ENCODE assay signal across 19 cellular contexts in the genomic region with DNA sequence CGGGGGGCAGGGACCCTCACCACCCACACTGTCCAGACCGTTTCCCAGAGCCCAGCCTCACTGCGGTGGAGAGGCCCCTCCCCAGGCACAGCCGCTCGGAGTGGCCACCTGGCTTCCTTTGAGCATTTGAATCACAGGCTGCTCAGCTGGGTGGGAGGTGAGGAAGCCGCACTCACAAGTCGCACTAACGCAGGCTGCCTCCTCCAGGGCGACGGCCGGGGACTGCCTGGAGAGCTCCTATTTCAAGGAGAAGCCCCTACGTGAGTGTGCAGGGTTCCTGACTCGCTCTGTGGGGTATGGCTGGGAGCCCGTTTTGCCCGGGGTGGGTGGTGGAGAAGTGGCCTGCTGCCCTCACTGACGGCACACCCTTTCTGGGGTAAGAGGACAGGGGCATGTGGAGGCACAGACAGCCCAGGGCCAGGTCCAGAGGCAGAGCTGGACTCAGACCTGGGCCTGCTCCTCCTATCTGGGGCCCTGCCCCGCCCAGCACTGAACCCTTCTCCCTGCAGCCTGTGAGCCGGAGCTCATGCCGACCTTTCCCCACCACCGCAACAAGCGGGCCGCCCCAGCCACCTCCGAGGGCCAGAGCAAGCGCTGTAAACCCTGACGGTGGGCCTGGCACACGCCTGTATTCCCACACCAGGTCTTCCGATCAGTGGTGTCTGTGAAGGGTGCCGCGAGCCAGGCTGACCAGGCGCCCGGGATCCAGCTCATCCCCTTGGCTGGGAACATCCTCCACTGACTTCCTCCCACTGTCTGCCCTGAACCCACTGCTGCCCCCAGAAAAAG. TPM values are rescaled to one million over a fixed set of nuclear protein-coding genes. Genes with fewer than 3 reads are reported as not detected.
DNase-seq lines count a peak whose midpoint lies in the region; ATAC-seq and TF ChIP-seq lines count a peak whose summit lies in the region.
"Had no signal": no experiment of that assay in that cellular context is flagged by ENCODE, and none has a peak within 500 bp of the region (broad histone marks: within the 10 kb centered on the region; RNA-seq: fewer than 3 reads in every experiment).

No MANE protein-coding gene starts in this region.

- WGBS in mesendoderm (ENCODE audit: extremely low coverage, insufficient coverage, low lambda C conversion rate), result no CpG with 5 or more reads among the region's 31 CpGs

- peak; percentile 71 for DNase-seq in cardiac septum (ENCODE audit: low spot score)
- DNase-seq in left ventricle myocardium superior, result no peak
- peak; percentile 58 for DNase-seq in islet precursor cell
- DNase-seq in stimulated activated naive CD8-positive, alpha-beta T cell treated with anti-CD3 and anti-CD28 coated beads, Interleukin-15, Interleukin-2, amounts not matched to agents 100 U/mL and 50 U/mL, for 24 hours, result peak; percentile 4
- DNase-seq in mesendoderm, result no peak
- DNase-seq in medulla oblongata (ENCODE audit: extremely low spot score), result no peak
- DNase-seq: activated CD4-positive, alpha-beta T cell treated with anti-CD3 and anti-CD28 coated beads, Interleukin-2, amount 50 U/mL, for 48 hours; activated T-cell treated with anti-CD3 and anti-CD28 coated beads, Interleukin-2, amount 50 U/mL, for 4 hours; esophagus squamous epithelium; NCI-H1092 treated with DMSO at 0.1 percent for 48 hours; NCI-H2171; SW 1271; upper lobe of right lung had no signal

- intact Hi-C loops in cardiac septum (cut with DNase I) (no loop called here), left ventricle myocardium superior (cut with micrococcal nuclease) (no loop called here)

- H2BK5ac ChIP-seq in mesendoderm (ENCODE audit: low read length), result no peak overlapping the region

- H3K36me3 ChIP-seq in mesendoderm (ENCODE audit: control insufficient read depth, insufficient read depth, low read length), result peaks cover 9% of the 10 kb centered on the region

- no peaks in the 10 kb centered on the region for H3K79me1 ChIP-seq in mesendoderm (ENCODE audit: low read length)

- H4K5ac ChIP-seq in mesendoderm (ENCODE audit: low read length), result no peak overlapping the region

- no peak overlapping the region for H4K8ac ChIP-seq in mesendoderm (ENCODE audit: low read depth, low read length)

- H3K4me3 ChIP-seq in mesendoderm (ENCODE audit: low read length), result no peak overlapping the region
- H3K4me3 ChIP-seq: esophagus squamous epithelium, right atrium auricular region, upper lobe of right lung had no signal

- no peak overlapping the region for H3K56ac ChIP-seq in mesendoderm (ENCODE audit: low read length)

- ATAC-seq in left ventricle myocardium superior, result no peak
- ATAC-seq in SK-N-SH treated with all-trans-retinoic acid at 6 μM for 48 hours, result no peak
- no peak for ATAC-seq in stimulated activated naive CD8-positive, alpha-beta T cell treated with anti-CD3 and anti-CD28 coated beads, Interleukin-15, Interleukin-2, amounts not matched to agents 100 U/mL and 50 U/mL, for 24 hours
- ATAC-seq in GM18861 (IDR thresholded peaks at IDR 0.05; ENCODE audit: unreplicated experiment), result no peak
- ATAC-seq: activated naive CD4-positive, alpha-beta T cell treated with anti-CD3 and anti-CD28 coated beads, Interleukin-2, amount 50 U/mL, for 72 hours; activated T-cell treated with anti-CD3 and anti-CD28 coated beads, Interleukin-2, amount 50 U/mL, for 4 hours; upper lobe of right lung had no signal

- H3K4me2 ChIP-seq in mesendoderm (ENCODE audit: low read length), result no peak overlapping the region
- H3K4me2 ChIP-seq: KMS-11 had no signal

- H3K27me3 ChIP-seq in mesendoderm (ENCODE audit: insufficient read depth, low read length, poor library complexity), result no peaks in the 10 kb centered on the region
- H3K27me3 ChIP-seq: esophagus squamous epithelium, neutrophil, right atrium auricular region, upper lobe of right lung had no signal

- H3K27ac ChIP-seq in mesendoderm (ENCODE audit: low read depth, low read length), result no peak overlapping the region
- H3K27ac ChIP-seq: KMS-11, neutrophil, right atrium auricular region, upper lobe of right lung had no signal

- no peak overlapping the region for H2AK5ac ChIP-seq in mesendoderm (ENCODE audit: low read length)

- H3K79me2 ChIP-seq in mesendoderm (ENCODE audit: control insufficient read depth, insufficient read depth, low read length), result no peaks in the 10 kb centered on the region

- H2BK15ac ChIP-seq in mesendoderm (replicated peaks; ENCODE audit: low read depth), result no peak overlapping the region

- H3K4me1 ChIP-seq in mesendoderm (ENCODE audit: control insufficient read depth, low read depth, low read length), result peaks cover 3% of the 10 kb centered on the region

- H3K9ac ChIP-seq in mesendoderm (ENCODE audit: low read length), result no peak overlapping the region
- H3K9ac ChIP-seq: KMS-11 had no signal

- H2BK120ac ChIP-seq in mesendoderm (ENCODE audit: low read depth, low read length), result no peak overlapping the region

- H3K4ac ChIP-seq in mesendoderm (ENCODE audit: low read depth, low read length), result no peak overlapping the region

- no peak overlapping the region for H3K23ac ChIP-seq in mesendoderm (ENCODE audit: low read length)

- H3K18ac ChIP-seq in mesendoderm (ENCODE audit: low read length), result no peak overlapping the region

TF ChIP-seq in SK-N-SH treated with all-trans-retinoic acid at 6 μM for 48 hours, 23 proteins besides CTCF, POLR2A, EP300 and RAD21:
- TF ChIP-seq, protein P1, sequence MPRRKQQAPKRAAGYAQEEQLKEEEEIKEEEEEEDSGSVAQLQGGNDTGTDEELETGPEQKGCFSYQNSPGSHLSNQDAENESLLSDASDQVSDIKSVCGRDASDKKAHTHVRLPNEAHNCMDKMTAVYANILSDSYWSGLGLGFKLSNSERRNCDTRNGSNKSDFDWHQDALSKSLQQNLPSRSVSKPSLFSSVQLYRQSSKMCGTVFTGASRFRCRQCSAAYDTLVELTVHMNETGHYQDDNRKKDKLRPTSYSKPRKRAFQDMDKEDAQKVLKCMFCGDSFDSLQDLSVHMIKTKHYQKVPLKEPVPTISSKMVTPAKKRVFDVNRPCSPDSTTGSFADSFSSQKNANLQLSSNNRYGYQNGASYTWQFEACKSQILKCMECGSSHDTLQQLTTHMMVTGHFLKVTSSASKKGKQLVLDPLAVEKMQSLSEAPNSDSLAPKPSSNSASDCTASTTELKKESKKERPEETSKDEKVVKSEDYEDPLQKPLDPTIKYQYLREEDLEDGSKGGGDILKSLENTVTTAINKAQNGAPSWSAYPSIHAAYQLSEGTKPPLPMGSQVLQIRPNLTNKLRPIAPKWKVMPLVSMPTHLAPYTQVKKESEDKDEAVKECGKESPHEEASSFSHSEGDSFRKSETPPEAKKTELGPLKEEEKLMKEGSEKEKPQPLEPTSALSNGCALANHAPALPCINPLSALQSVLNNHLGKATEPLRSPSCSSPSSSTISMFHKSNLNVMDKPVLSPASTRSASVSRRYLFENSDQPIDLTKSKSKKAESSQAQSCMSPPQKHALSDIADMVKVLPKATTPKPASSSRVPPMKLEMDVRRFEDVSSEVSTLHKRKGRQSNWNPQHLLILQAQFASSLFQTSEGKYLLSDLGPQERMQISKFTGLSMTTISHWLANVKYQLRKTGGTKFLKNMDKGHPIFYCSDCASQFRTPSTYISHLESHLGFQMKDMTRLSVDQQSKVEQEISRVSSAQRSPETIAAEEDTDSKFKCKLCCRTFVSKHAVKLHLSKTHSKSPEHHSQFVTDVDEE (CRISPR knock-in tag; IDR thresholded peaks at IDR 0.05), result no peak
- TF ChIP-seq ZNF565 (CRISPR knock-in tag; conservative IDR thresholded peaks at IDR 0.05; ENCODE audit: low read depth) (no peak), BACH2 (CRISPR knock-in tag; IDR thresholded peaks at IDR 0.05; ENCODE audit: borderline replicate concordance) (no peak), ZC3H10 (CRISPR knock-in tag; IDR thresholded peaks at IDR 0.05) (no peak), PPARA (CRISPR knock-in tag; IDR thresholded peaks at IDR 0.05; ENCODE audit: borderline replicate concordance) (no peak), ZNF70 (CRISPR knock-in tag; IDR thresholded peaks at IDR 0.05) (no peak), ZFP3 (CRISPR knock-in tag; IDR thresholded peaks at IDR 0.05) (0 out of 2 replicates have a peak, but pooled peaks have one; percentile 48)
- TF ChIP-seq, protein P2, sequence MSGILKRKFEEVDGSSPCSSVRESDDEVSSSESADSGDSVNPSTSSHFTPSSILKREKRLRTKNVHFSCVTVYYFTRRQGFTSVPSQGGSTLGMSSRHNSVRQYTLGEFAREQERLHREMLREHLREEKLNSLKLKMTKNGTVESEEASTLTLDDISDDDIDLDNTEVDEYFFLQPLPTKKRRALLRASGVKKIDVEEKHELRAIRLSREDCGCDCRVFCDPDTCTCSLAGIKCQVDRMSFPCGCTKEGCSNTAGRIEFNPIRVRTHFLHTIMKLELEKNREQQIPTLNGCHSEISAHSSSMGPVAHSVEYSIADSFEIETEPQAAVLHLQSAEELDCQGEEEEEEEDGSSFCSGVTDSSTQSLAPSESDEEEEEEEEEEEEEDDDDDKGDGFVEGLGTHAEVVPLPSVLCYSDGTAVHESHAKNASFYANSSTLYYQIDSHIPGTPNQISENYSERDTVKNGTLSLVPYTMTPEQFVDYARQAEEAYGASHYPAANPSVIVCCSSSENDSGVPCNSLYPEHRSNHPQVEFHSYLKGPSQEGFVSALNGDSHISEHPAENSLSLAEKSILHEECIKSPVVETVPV (CRISPR knock-in tag; IDR thresholded peaks at IDR 0.05), result no peak
TF ChIP-seq in SK-N-SH treated with all-trans-retinoic acid at 6 μM for 48 hours: peak in this region for 1.

RNA-seq across cellular contexts. Expression of a gene that starts 6.2 kb away (rescaled TPM):
- total RNA-seq in cardiac septum, result 4.4 TPM
- total RNA-seq in left ventricle myocardium superior, result 2.3 TPM
- polyA plus RNA-seq in mesendoderm (2013, experiment 1 of 2), result 4.6 TPM
- 4.8 TPM for polyA plus RNA-seq in mesendoderm (2013, experiment 2 of 2)

RNA-seq across cellular contexts. Expression of a gene that starts 8.8 kb away (rescaled TPM):
- 32.9 TPM for total RNA-seq in cardiac septum
- 23.6 TPM for total RNA-seq in left ventricle myocardium superior
- polyA plus RNA-seq in mesendoderm (2013, experiment 1 of 2), result 30.2 TPM
- 31.3 TPM for polyA plus RNA-seq in mesendoderm (2013, experiment 2 of 2)

RNA-seq across cellular contexts. Expression of a gene that starts 25.4 kb away (rescaled TPM):
- 19.7 TPM for total RNA-seq in cardiac septum
- total RNA-seq in left ventricle myocardium superior, result 13.7 TPM
- polyA plus RNA-seq in mesendoderm (2013, experiment 1 of 2), result 0.91 TPM
- 1.3 TPM for polyA plus RNA-seq in mesendoderm (2013, experiment 2 of 2)

RNA-seq across cellular contexts. Expression of a gene that starts 26.1 kb away (rescaled TPM):
- 17.5 TPM for total RNA-seq in cardiac septum
- total RNA-seq in left ventricle myocardium superior, result 12.2 TPM
- 4.5 TPM for polyA plus RNA-seq in mesendoderm (2013, experiment 1 of 2)
- polyA plus RNA-seq in mesendoderm (2013, experiment 2 of 2), result 4.5 TPM

RNA-seq across cellular contexts. Expression of a gene that starts 37.6 kb away (rescaled TPM):
- 4.3 TPM for total RNA-seq in cardiac septum
- 2.6 TPM for total RNA-seq in left ventricle myocardium superior
- polyA plus RNA-seq in mesendoderm (2013, experiment 1 of 2), result 16.3 TPM
- polyA plus RNA-seq in mesendoderm (2013, experiment 2 of 2), result 15.7 TPM

Comparison
In these comparisons a context has a peak if more than half of its experiments do, and no peak if none do; other contexts are left out.
1. DNase-seq: peak in cardiac septum (single experiment), islet precursor cell (single experiment) and stimulated activated naive CD8-positive, alpha-beta T cell treated with anti-CD3 and anti-CD28 coated beads, Interleukin-15, Interleukin-2, amounts not matched to agents 100 U/mL and 50 U/mL, for 24 hours (single experiment); none in left ventricle myocardium superior (single experiment), mesendoderm (single experiment) and medulla oblongata (single experiment).